In genomic region chr5:1113805-1114586, GRCh38 we compare ENCODE assay signal across 12 cellular contexts.
"Had no signal": no experiment of that assay in that cellular context is flagged by ENCODE, and none has a peak within 500 bp of the region (broad histone marks: within the 10 kb centered on the region; RNA-seq: fewer than 3 reads in every experiment).

No MANE protein-coding gene starts in this region.

- DNase-seq: activated T-cell treated with anti-CD3 and anti-CD28 coated beads, Interleukin-2, amount 50 U/mL, for 4 hours; cortex of kidney; effector CD8-positive, alpha-beta T cell; left ventricle myocardium superior; mesenchymal stem cell; posterior cingulate gyrus; small intestine; substantia nigra; transverse colon had no signal

- H3K4me3 ChIP-seq: right atrium auricular region, transverse colon had no signal

- H3K9me3 ChIP-seq: right atrium auricular region, transverse colon had no signal

- H3K27me3 ChIP-seq: right atrium auricular region, transverse colon had no signal

- H3K27ac ChIP-seq: right atrium auricular region, transverse colon had no signal

- H3K9me3 Mint-ChIP-seq: activated T-cell treated with anti-CD3 and anti-CD28 coated beads, Interleukin-2, amount 50 U/mL, for 4 hours; stimulated activated effector memory CD8-positive, alpha-beta T cell treated with anti-CD3 and anti-CD28 coated beads, Interleukin-12 subunit alpha, Interleukin-12 subunit beta, amount 100 ng/mL, for 72 hours had no signal

- FAIRE-seq: frontal cortex, small intestine had no signal

- H3K27ac Mint-ChIP-seq: stimulated activated effector memory CD8-positive, alpha-beta T cell treated with anti-CD3 and anti-CD28 coated beads, Interleukin-12 subunit alpha, Interleukin-12 subunit beta, amount 100 ng/mL, for 72 hours had no signal

- H3K36me3 Mint-ChIP-seq: stimulated activated effector memory CD8-positive, alpha-beta T cell treated with anti-CD3 and anti-CD28 coated beads, Interleukin-12 subunit alpha, Interleukin-12 subunit beta, amount 100 ng/mL, for 72 hours had no signal

- ATAC-seq: activated T-cell treated with anti-CD3 and anti-CD28 coated beads, Interleukin-2, amount 50 U/mL, for 4 hours; left ventricle myocardium superior; stimulated activated effector memory CD8-positive, alpha-beta T cell treated with anti-CD3 and anti-CD28 coated beads, Interleukin-12 subunit alpha, Interleukin-12 subunit beta, amount 100 ng/mL, for 72 hours had no signal

- H3K36me3 ChIP-seq: right atrium auricular region, transverse colon had no signal
